In genomic region chr15:81029416-81030367, GRCh38 we compare ENCODE assay signal across 1 cellular context.
TF ChIP-seq lines count a peak whose summit lies in the region.

No MANE protein-coding gene starts in this region.

TF ChIP-seq in K562, 482 proteins besides CTCF, POLR2A, EP300 and RAD21 (continued from another document and continues in another):
- TF ChIP-seq RBM14 (IDR thresholded peaks at IDR 0.05; ENCODE audit: borderline replicate concordance, insufficient read depth, low read depth, low read length) (no peak), SIX5 (IDR thresholded peaks at IDR 0.05; ENCODE audit: borderline replicate concordance in 1 of 2, insufficient read depth in 1 of 2, low read depth in 1 of 2, low read length in 2 of 2) (no peak), CHD1 (IDR thresholded peaks at IDR 0.05; ENCODE audit: low read length) (no peak), GMEB1 (CRISPR knock-in tag; IDR thresholded peaks at IDR 0.05) (no peak), KLF1 (tag; IDR thresholded peaks at IDR 0.05) (no peak), DPF2 (IDR thresholded peaks at IDR 0.05) (peak; percentile 37; the same call in 1 of the 2 replicates), STAT5A (IDR thresholded peaks at IDR 0.05; ENCODE audit: borderline replicate concordance, low read length) (no peak), CHD2 (IDR thresholded peaks at IDR 0.05; ENCODE audit: low read depth, low read length) (no peak), MAFG (tag; conservative IDR thresholded peaks at IDR 0.05) (peak; percentile 94), GATAD2A (IDR thresholded peaks at IDR 0.05) (no peak), MAFK (IDR thresholded peaks at IDR 0.05; ENCODE audit: low read length) (peak; percentile 96), HNRNPH1 (optimal IDR thresholded peaks at IDR 0.05; ENCODE audit: low read depth, low read length) (no peak), PURB (CRISPR knock-in tag; IDR thresholded peaks at IDR 0.05; ENCODE audit: low read depth) (no peak), ATF7 (IDR thresholded peaks at IDR 0.05) (no peak), ZBTB40 (IDR thresholded peaks at IDR 0.05) (no peak), ZBTB40 (CRISPR knock-in tag; IDR thresholded peaks at IDR 0.05) (no peak), ARID3B (CRISPR knock-in tag; IDR thresholded peaks at IDR 0.05; ENCODE audit: borderline replicate concordance) (no peak), PKNOX1 (IDR thresholded peaks at IDR 0.05) (no peak), SNRNP70 (optimal IDR thresholded peaks at IDR 0.05; ENCODE audit: low read depth, low read length) (no peak), C11orf30 (IDR thresholded peaks at IDR 0.05; ENCODE audit: low read depth) (peak; percentile 95), TCF7L2 (IDR thresholded peaks at IDR 0.05; ENCODE audit: low read depth, low read length) (no peak), NFRKB (IDR thresholded peaks at IDR 0.05; ENCODE audit: low read depth) (no peak), ZNF41 (CRISPR knock-in tag; conservative IDR thresholded peaks at IDR 0.05) (no peak), BRF2 (IDR thresholded peaks at IDR 0.05; ENCODE audit: borderline replicate concordance, insufficient read depth, insufficient read length) (no peak), ZNF384 (IDR thresholded peaks at IDR 0.05; ENCODE audit: low read depth, low read length) (no peak), RBM34 (IDR thresholded peaks at IDR 0.05; ENCODE audit: borderline replicate concordance, insufficient read depth, low read length) (no peak), ZKSCAN1 (IDR thresholded peaks at IDR 0.05; ENCODE audit: low read depth, low read length) (no peak), SREBF1 (IDR thresholded peaks at IDR 0.05; ENCODE audit: borderline replicate concordance, low read depth, low read length) (no peak), ZBTB34 (CRISPR knock-in tag; IDR thresholded peaks at IDR 0.05) (no peak), THAP7 (CRISPR knock-in tag; IDR thresholded peaks at IDR 0.05) (no peak), NCOA2 (IDR thresholded peaks at IDR 0.05; ENCODE audit: partially characterized antibody in 2 of 2) (no peak), KAT8 (IDR thresholded peaks at IDR 0.05; ENCODE audit: low read depth) (no peak), ZNF12 (CRISPR knock-in tag; IDR thresholded peaks at IDR 0.05) (peak; percentile 99), NFE2 (IDR thresholded peaks at IDR 0.05; ENCODE audit: low read depth) (peak; percentile 92), RFX7 (CRISPR knock-in tag; IDR thresholded peaks at IDR 0.05) (no peak), CBX3 (IDR thresholded peaks at IDR 0.05; ENCODE audit: borderline replicate concordance in 1 of 2, low read length in 2 of 2) (peak in 1 of 2 experiments; percentile 66; a peak in 1 of 3 replicates), PHF8 (IDR thresholded peaks at IDR 0.05; ENCODE audit: borderline replicate concordance, low read length) (no peak), MEIS2 (IDR thresholded peaks at IDR 0.05; ENCODE audit: partially characterized antibody) (no peak), STAT5B (CRISPR knock-in tag; IDR thresholded peaks at IDR 0.05) (no peak)
- TF ChIP-seq, protein P1, sequence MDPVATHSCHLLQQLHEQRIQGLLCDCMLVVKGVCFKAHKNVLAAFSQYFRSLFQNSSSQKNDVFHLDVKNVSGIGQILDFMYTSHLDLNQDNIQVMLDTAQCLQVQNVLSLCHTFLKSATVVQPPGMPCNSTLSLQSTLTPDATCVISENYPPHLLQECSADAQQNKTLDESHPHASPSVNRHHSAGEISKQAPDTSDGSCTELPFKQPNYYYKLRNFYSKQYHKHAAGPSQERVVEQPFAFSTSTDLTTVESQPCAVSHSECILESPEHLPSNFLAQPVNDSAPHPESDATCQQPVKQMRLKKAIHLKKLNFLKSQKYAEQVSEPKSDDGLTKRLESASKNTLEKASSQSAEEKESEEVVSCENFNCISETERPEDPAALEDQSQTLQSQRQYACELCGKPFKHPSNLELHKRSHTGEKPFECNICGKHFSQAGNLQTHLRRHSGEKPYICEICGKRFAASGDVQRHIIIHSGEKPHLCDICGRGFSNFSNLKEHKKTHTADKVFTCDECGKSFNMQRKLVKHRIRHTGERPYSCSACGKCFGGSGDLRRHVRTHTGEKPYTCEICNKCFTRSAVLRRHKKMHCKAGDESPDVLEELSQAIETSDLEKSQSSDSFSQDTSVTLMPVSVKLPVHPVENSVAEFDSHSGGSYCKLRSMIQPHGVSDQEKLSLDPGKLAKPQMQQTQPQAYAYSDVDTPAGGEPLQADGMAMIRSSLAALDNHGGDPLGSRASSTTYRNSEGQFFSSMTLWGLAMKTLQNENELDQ (CRISPR knock-in tag; IDR thresholded peaks at IDR 0.05; ENCODE audit: borderline replicate concordance): no peak
- TF ChIP-seq, protein P2, sequence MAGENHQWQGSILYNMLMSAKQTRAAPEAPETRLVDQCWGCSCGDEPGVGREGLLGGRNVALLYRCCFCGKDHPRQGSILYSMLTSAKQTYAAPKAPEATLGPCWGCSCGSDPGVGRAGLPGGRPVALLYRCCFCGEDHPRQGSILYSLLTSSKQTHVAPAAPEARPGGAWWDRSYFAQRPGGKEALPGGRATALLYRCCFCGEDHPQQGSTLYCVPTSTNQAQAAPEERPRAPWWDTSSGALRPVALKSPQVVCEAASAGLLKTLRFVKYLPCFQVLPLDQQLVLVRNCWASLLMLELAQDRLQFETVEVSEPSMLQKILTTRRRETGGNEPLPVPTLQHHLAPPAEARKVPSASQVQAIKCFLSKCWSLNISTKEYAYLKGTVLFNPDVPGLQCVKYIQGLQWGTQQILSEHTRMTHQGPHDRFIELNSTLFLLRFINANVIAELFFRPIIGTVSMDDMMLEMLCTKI (IDR thresholded peaks at IDR 0.05; ENCODE audit: partially characterized antibody): no peak
- TF ChIP-seq, protein P3, sequence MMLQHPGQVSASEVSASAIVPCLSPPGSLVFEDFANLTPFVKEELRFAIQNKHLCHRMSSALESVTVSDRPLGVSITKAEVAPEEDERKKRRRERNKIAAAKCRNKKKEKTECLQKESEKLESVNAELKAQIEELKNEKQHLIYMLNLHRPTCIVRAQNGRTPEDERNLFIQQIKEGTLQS (IDR thresholded peaks at IDR 0.05): peak; percentile 59
- TF ChIP-seq, protein P3 (CRISPR knock-in tag; conservative IDR thresholded peaks at IDR 0.05): no peak
